ENCODE assay signal across 23 cellular contexts in the genomic region with DNA sequence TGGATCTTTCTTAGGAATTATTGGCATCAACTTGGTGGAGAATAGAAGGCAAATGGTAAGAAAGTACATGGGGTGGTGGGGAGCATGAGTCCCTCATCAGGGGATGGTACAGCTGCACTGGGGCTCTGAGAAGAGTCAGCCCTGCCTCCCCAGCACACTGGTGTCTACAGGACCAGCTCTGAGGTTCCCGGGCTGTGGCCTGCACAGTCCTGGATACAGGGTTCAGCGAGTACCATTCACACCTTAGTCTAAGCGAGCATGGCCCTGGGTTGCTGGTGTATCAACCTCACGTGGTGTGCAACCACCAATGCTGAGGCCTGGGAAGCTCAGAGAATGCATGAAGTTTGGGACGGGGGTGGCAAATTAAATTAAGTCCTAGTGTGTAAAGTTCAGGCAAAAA.
"Had no signal": no experiment of that assay in that cellular context is flagged by ENCODE, and none has a peak within 500 bp of the region (broad histone marks: within the 10 kb centered on the region; RNA-seq: fewer than 3 reads in every experiment).

No MANE protein-coding gene starts in this region.

- H3K27me3 Mint-ChIP-seq: activated CD4-positive, alpha-beta T cell treated with anti-CD3 and anti-CD28 coated beads, Interleukin-2, amount 10 ng/mL, durations not matched to agents 7 days and 5 days; activated naive CD4-positive, alpha-beta T cell treated with anti-CD3 and anti-CD28 coated beads, Interleukin-2, amount 50 U/mL, for 24 hours had no signal

- H3K9me3 Mint-ChIP-seq: activated naive CD4-positive, alpha-beta T cell treated with anti-CD3 and anti-CD28 coated beads, Interleukin-2, amount 50 U/mL, for 24 hours; central memory CD8-positive, alpha-beta T cell had no signal

- H3K4me3 ChIP-seq: ascending aorta, body of pancreas, MG63, SK-N-MC had no signal

- DNase-seq: activated CD4-positive, alpha-beta T cell treated with anti-CD3 and anti-CD28 coated beads, Interleukin-2, amount 10 ng/mL, durations not matched to agents 7 days and 5 days; activated CD4-positive, CD25-positive, alpha-beta regulatory T cell; activated CD8-positive, alpha-beta memory T cell treated with anti-CD3 and anti-CD28 coated beads, Interleukin-2, amount 50 U/mL, for 4 hours; activated CD8-positive, alpha-beta T cell treated with anti-CD3 and anti-CD28 coated beads for 36 hours; activated naive CD4-positive, alpha-beta T cell; activated T-cell treated with anti-CD3 and anti-CD28 coated beads, Interleukin-2, amount 50 U/mL, for 72 hours; body of pancreas; MG63; MV-4-11; NCI-H1092 treated with DMSO at 0.1 percent for 48 hours; NCI-H1417 treated with DMSO at 0.1 percent for 48 hours; NCI-H1694; NCI-H2029 treated with DMSO at 0.1 percent for 48 hours; NCI-H446; NCI-H524; PC-3; T-helper 1 cell had no signal

- H3K4me1 ChIP-seq: ascending aorta, body of pancreas had no signal

- H3K4me1 Mint-ChIP-seq: central memory CD8-positive, alpha-beta T cell had no signal

- H3K9me3 ChIP-seq: ascending aorta, MG63 had no signal

- H3K27me3 ChIP-seq: ascending aorta, body of pancreas, MG63 had no signal

- H3K36me3 ChIP-seq: MG63 had no signal

- H3K27ac Mint-ChIP-seq: activated CD4-positive, alpha-beta T cell treated with anti-CD3 and anti-CD28 coated beads, Interleukin-2, amount 10 ng/mL, durations not matched to agents 7 days and 5 days; activated CD8-positive, alpha-beta T cell treated with anti-CD3 and anti-CD28 coated beads for 36 hours; activated naive CD4-positive, alpha-beta T cell treated with anti-CD3 and anti-CD28 coated beads, Interleukin-2, amount 50 U/mL, for 24 hours; activated T-cell treated with anti-CD3 and anti-CD28 coated beads, Interleukin-2, amount 50 U/mL, for 72 hours; activated T-helper 2 cell treated with anti-CD3 and anti-CD28 coated beads, Interferon-gamma antibody, Interleukin-2, Interleukin-4, amounts not matched to agents 10 μg/mL and 5 μg/mL and 100 μg/mL, durations not matched to agents 14 hours and 24 hours and 36 hours had no signal

- ATAC-seq: activated CD8-positive, alpha-beta T cell treated with anti-CD3 and anti-CD28 coated beads for 36 hours; activated T-cell treated with anti-CD3 and anti-CD28 coated beads, Interleukin-2, amount 50 U/mL, for 72 hours; body of pancreas; PC-3 had no signal

- H3K27ac ChIP-seq: ascending aorta, body of pancreas, SK-N-MC, VCaP had no signal

- H3K36me3 Mint-ChIP-seq: activated naive CD4-positive, alpha-beta T cell treated with anti-CD3 and anti-CD28 coated beads, Interleukin-2, amount 50 U/mL, for 24 hours had no signal

- H3K4me3 Mint-ChIP-seq: activated CD4-positive, alpha-beta T cell treated with anti-CD3 and anti-CD28 coated beads, Interleukin-2, amount 10 ng/mL, durations not matched to agents 7 days and 5 days; activated CD8-positive, alpha-beta T cell treated with anti-CD3 and anti-CD28 coated beads for 36 hours; activated naive CD4-positive, alpha-beta T cell treated with anti-CD3 and anti-CD28 coated beads, Interleukin-2, amount 50 U/mL, for 24 hours; activated T-cell treated with anti-CD3 and anti-CD28 coated beads, Interleukin-2, amount 50 U/mL, for 72 hours; central memory CD8-positive, alpha-beta T cell had no signal
